23 cellular contexts compared by ENCODE assay signal in genomic region chr6:151975795-151976194, GRCh38.
"Had no signal": no experiment of that assay in that cellular context is flagged by ENCODE, and none has a peak within 500 bp of the region (broad histone marks: within the 10 kb centered on the region; RNA-seq: fewer than 3 reads in every experiment).

No MANE protein-coding gene starts in this region.

- H3K27me3 ChIP-seq: colonic mucosa, esophagus muscularis mucosa, esophagus squamous epithelium, foreskin keratinocyte, gastroesophageal sphincter, heart left ventricle, heart right ventricle had no signal

- DNase-seq: colonic mucosa; cortex of kidney; dermis blood vessel endothelial cell; dorsolateral prefrontal cortex; effector CD4-positive, alpha-beta T cell; effector CD8-positive, alpha-beta T cell; effector memory CD4-positive, alpha-beta T cell; effector memory CD8-positive, alpha-beta T cell; endodermal cell; erythroblast; esophagus squamous epithelium; foreskin fibroblast; foreskin keratinocyte; foreskin melanocyte; glutamatergic neuron; head of caudate nucleus; heart left ventricle; heart right ventricle had no signal

- H3K9me3 ChIP-seq: colonic mucosa, esophagus muscularis mucosa, esophagus squamous epithelium, gastroesophageal sphincter had no signal

- H3K36me3 ChIP-seq: colonic mucosa, esophagus muscularis mucosa, esophagus squamous epithelium, gastroesophageal sphincter, heart left ventricle, heart right ventricle had no signal

- ATAC-seq: effector memory CD8-positive, alpha-beta T cell; esophagus mucosa; foreskin keratinocyte; gastroesophageal sphincter; heart left ventricle; heart right ventricle had no signal

- H3K27ac ChIP-seq: colonic mucosa, coronary artery, dorsolateral prefrontal cortex, epithelial cell of prostate, esophagus muscularis mucosa, esophagus squamous epithelium, foreskin keratinocyte, gastroesophageal sphincter, heart left ventricle, heart right ventricle had no signal

- H3K4me3 ChIP-seq: colonic mucosa, coronary artery, dorsolateral prefrontal cortex, esophagus muscularis mucosa, esophagus squamous epithelium, gastroesophageal sphincter, heart left ventricle, heart right ventricle had no signal

- H3K4me1 ChIP-seq: colonic mucosa, esophagus muscularis mucosa, esophagus squamous epithelium, foreskin keratinocyte, gastroesophageal sphincter, heart left ventricle, heart right ventricle had no signal
